Comparison of ENCODE assay signal across 20 cellular contexts in genomic region chr2:232883116-232883721, GRCh38. TPM values are rescaled to one million over a fixed set of nuclear protein-coding genes. Genes with fewer than 3 reads are reported as not detected.
"Had no signal": no experiment of that assay in that cellular context is flagged by ENCODE, and none has a peak within 500 bp of the region (broad histone marks: within the 10 kb centered on the region; RNA-seq: fewer than 3 reads in every experiment).

No MANE protein-coding gene starts in this region.

- H3K4me3 ChIP-seq: ascending aorta, left lung, stomach, transverse colon, vagina had no signal

- H3K9me3 ChIP-seq: ascending aorta, left lung, stomach, transverse colon, vagina had no signal

- DNase-seq: activated CD4-positive, alpha-beta memory T cell treated with anti-CD3 and anti-CD28 coated beads for 36 hours; activated CD4-positive, alpha-beta T cell treated with anti-CD3 and anti-CD28 coated beads for 4 hours; activated CD4-positive, CD25-positive, alpha-beta regulatory T cell; activated gamma-delta T cell; activated naive CD4-positive, alpha-beta T cell treated with anti-CD3 and anti-CD28 coated beads, Interleukin-2, amount 50 U/mL, for 16 hours; activated T-cell treated with anti-CD3 and anti-CD28 coated beads, Interleukin-2, amount 50 U/mL, for 72 hours; cortex of kidney; nephron progenitor cell; nucleus accumbens; small intestine; stimulated activated CD4-positive, alpha-beta T cell treated with anti-CD3 and anti-CD28 coated beads, Interleukin-15, amount 100 ng/mL, for 24 hours; stomach; SW 1271; T-helper 17 cell; transverse colon had no signal

- ATAC-seq: activated T-cell treated with anti-CD3 and anti-CD28 coated beads, Interleukin-2, amount 50 U/mL, for 72 hours; left lung; sciatic nerve; stimulated activated memory B cell treated with anti-CD40 and anti-IgM and Interleukin-4, amounts not matched to agents 10 μg/mL and 1 μg/mL and 100 μg/mL, for 72 hours; T-helper 17 cell had no signal

- H3K4me1 ChIP-seq: ascending aorta, left lung, stomach, transverse colon, vagina had no signal

- H3K27ac ChIP-seq: ascending aorta, left lung, stomach, transverse colon, vagina had no signal

- H3K27me3 ChIP-seq: ascending aorta, transverse colon, vagina had no signal

- H3K36me3 ChIP-seq: ascending aorta, left lung, stomach, transverse colon, vagina had no signal

RNA-seq across cellular contexts. Expression of gene SNORC, which starts 13.2 kb away (rescaled TPM):
- total RNA-seq: ascending aorta, vagina had no signal
